ENCODE assay signal across 17 cellular contexts in genomic region chr17:2184993-2185931, GRCh38.
"Had no signal": no experiment of that assay in that cellular context is flagged by ENCODE, and none has a peak within 500 bp of the region (broad histone marks: within the 10 kb centered on the region; RNA-seq: fewer than 3 reads in every experiment).

No MANE protein-coding gene starts in this region.

- H3K4me2 ChIP-seq: hepatocyte had no signal

- H3K27ac Mint-ChIP-seq: activated naive CD8-positive, alpha-beta T cell had no signal

- FAIRE-seq: endometrium, keratinocyte, small intestine had no signal

- H3K4me3 Mint-ChIP-seq: activated naive CD8-positive, alpha-beta T cell had no signal

- H3K4me3 ChIP-seq: dorsolateral prefrontal cortex, hepatocyte, right atrium auricular region, tibial artery, vagina had no signal

- H3K27me3 Mint-ChIP-seq: activated naive CD8-positive, alpha-beta T cell; naive B cell had no signal

- DNase-seq: activated CD4-positive, alpha-beta T cell treated with anti-CD3 and anti-CD28 coated beads for 48 hours; activated gamma-delta T cell treated with Interleukin-2 at 50 U/mL for 16 hours; aorta; dorsolateral prefrontal cortex; naive B cell; nucleus accumbens; small intestine; stimulated activated CD4-positive, alpha-beta T cell treated with anti-CD3 and anti-CD28 coated beads, Interleukin-4, amount 100 ng/mL, for 24 hours; tibial artery had no signal

- H2AFZ ChIP-seq: hepatocyte had no signal

- H3K9me3 Mint-ChIP-seq: naive B cell had no signal

- ATAC-seq: esophagus mucosa, left lobe of liver had no signal

- H3K79me2 ChIP-seq: hepatocyte had no signal

- H3K27ac ChIP-seq: dorsolateral prefrontal cortex, hepatocyte, right atrium auricular region, tibial artery, vagina had no signal

- H3K9me3 ChIP-seq: right atrium auricular region, tibial artery, vagina had no signal

- H3K27me3 ChIP-seq: dorsolateral prefrontal cortex, hepatocyte, right atrium auricular region, tibial artery, vagina had no signal
